In genomic region chr1:40899230-40899870, GRCh38 we compare ENCODE assay signal across 20 cellular contexts. TPM values are rescaled to one million over a fixed set of nuclear protein-coding genes. Genes with fewer than 3 reads are reported as not detected.
DNase-seq lines count a peak whose midpoint lies in the region; ATAC-seq, FAIRE-seq and TF ChIP-seq lines count a peak whose summit lies in the region.
"Had no signal": no experiment of that assay in that cellular context is flagged by ENCODE, and none has a peak within 500 bp of the region (broad histone marks: within the 10 kb centered on the region; RNA-seq: fewer than 3 reads in every experiment).

No MANE protein-coding gene starts in this region.

- H3K27me3 ChIP-seq in liver (ENCODE audit: control insufficient read depth in 4 of 4, insufficient read depth in 4 of 4, low read length in 3 of 4), result no peaks in the 10 kb centered on the region
- H3K27me3 ChIP-seq in HepG2 (ENCODE audit: control insufficient read depth in 1 of 2, insufficient read depth in 2 of 2, low read length in 2 of 2), result peaks cover 1 to 2% of the 10 kb centered on the region in 2 experiments; a peak in 2 of 5 replicates
- H3K27me3 ChIP-seq in hepatocyte, result no peaks in the 10 kb centered on the region
- H3K27me3 ChIP-seq: ascending aorta, right atrium auricular region had no signal

- 80% methylated on average over 2 of the region's 2 CpGs for WGBS in liver
- WGBS in HepG2 (ENCODE audit: low lambda C conversion rate), result 57% methylated on average over 2 of the region's 2 CpGs
- WGBS in hepatocyte (ENCODE audit: low lambda C conversion rate, missing lambda C conversion rate), result 80% methylated on average over 2 of the region's 2 CpGs

- intact Hi-C loops in HepG2 (cut with micrococcal nuclease; ENCODE audit: unreplicated experiment), result loop anchor here (1.0 kb wide), 1 partner anchor 25 kb away; no protein-coding TSS in a partner anchor
- intact Hi-C loops in activated CD4-positive, alpha-beta T cell treated with anti-CD3 and anti-CD28 coated beads, Interleukin-2, amount 10 ng/mL, durations not matched to agents 24 days and 14 days (cut with micrococcal nuclease), result no loop called here

- no peaks in the 10 kb centered on the region for H3K9me2 ChIP-seq in hepatocyte (replicated peaks; ENCODE audit: insufficient read depth)

- H3K9me3 Mint-ChIP-seq in osteocyte (ENCODE audit: unreplicated experiment), result peaks cover 10% of the 10 kb centered on the region
- H3K9me3 Mint-ChIP-seq in activated CD4-positive, alpha-beta T cell treated with anti-CD3 and anti-CD28 coated beads, Interleukin-2, amount 10 ng/mL, durations not matched to agents 24 days and 14 days, result peaks cover 10% of the 10 kb centered on the region

- CTCF ChIA-PET in HepG2 (lab: Yijun Ruan, JAX; ENCODE audit: low intra/inter-chr PET ratio, low total read pairs), result no interaction called here

- H3K4me3 ChIP-seq in liver (ENCODE audit: low read depth in 1 of 3, low read length in 3 of 3), result no peak overlapping the region
- H3K4me3 ChIP-seq in HepG2 (replicated peaks in 1 of 3; ENCODE audit: insufficient read depth in 1 of 3, low read depth in 2 of 3, low read length in 3 of 3), result no peak overlapping the region
- no peak overlapping the region for H3K4me3 ChIP-seq in hepatocyte
- H3K4me3 ChIP-seq: ascending aorta, right atrium auricular region had no signal

- peak overlapping the region; percentile 85 for H3K27ac Mint-ChIP-seq in osteocyte (ENCODE audit: unreplicated experiment)
- no peak overlapping the region for H3K27ac Mint-ChIP-seq in activated CD4-positive, alpha-beta T cell treated with anti-CD3 and anti-CD28 coated beads, Interleukin-2, amount 10 ng/mL, durations not matched to agents 24 days and 14 days
- H3K27ac Mint-ChIP-seq: activated B cell treated with CpG ODN at 0.5 μM for 24 hours; activated CD8-positive, alpha-beta memory T cell treated with anti-CD3 and anti-CD28 coated beads, Interleukin-2, amount 10 ng/mL, durations not matched to agents 7 days and 5 days; CD4-positive, alpha-beta T cell; dendritic cell treated with granulocyte-macrophage colony-stimulating factor and Interleukin-4, amounts not matched to agents 40 ng/mL and 50 ng/mL, for 4 days; T-cell had no signal

- ATAC-seq in HepG2 (no peak), HG03442 (IDR thresholded peaks at IDR 0.05; ENCODE audit: unreplicated experiment) (no peak), HG03045 (IDR thresholded peaks at IDR 0.05; ENCODE audit: unreplicated experiment) (no peak)
- ATAC-seq: activated CD8-positive, alpha-beta memory T cell treated with anti-CD3 and anti-CD28 coated beads, Interleukin-2, amount 10 ng/mL, durations not matched to agents 7 days and 5 days; natural killer cell treated with Interleukin-12 subunit alpha and Interleukin-12 subunit beta and Interleukin-15 and Interleukin-18, amount 100 ng/mL, for 72 hours; T-cell had no signal

- no TSS peak for BruUV-seq in HepG2 (replicated peaks; lab: Mats Ljungman, UMichigan)

- POLR2A ChIA-PET in HepG2 (lab: Yijun Ruan, JAX), result interaction anchor here (0.6 kb wide), 1 partner anchor 859 kb away, joined by 3 read pairs; no protein-coding TSS in a partner anchor

- no peaks in the 10 kb centered on the region for H3K27me3 Mint-ChIP-seq in osteocyte (ENCODE audit: unreplicated experiment)
- H3K27me3 Mint-ChIP-seq in activated CD4-positive, alpha-beta T cell treated with anti-CD3 and anti-CD28 coated beads, Interleukin-2, amount 10 ng/mL, durations not matched to agents 24 days and 14 days, result peaks cover 2% of the 10 kb centered on the region
- H3K27me3 Mint-ChIP-seq: activated CD8-positive, alpha-beta memory T cell treated with anti-CD3 and anti-CD28 coated beads, Interleukin-2, amount 10 ng/mL, durations not matched to agents 7 days and 5 days; CD4-positive, alpha-beta T cell; T-cell had no signal

- no peak for TF ChIP-seq CTCF in liver (IDR thresholded peaks at IDR 0.05; ENCODE audit: low read depth, low read length, missing input control)
- no peak for TF ChIP-seq CTCF in HepG2 (CRISPR knock-in tag; IDR thresholded peaks at IDR 0.05)
- TF ChIP-seq CTCF in hepatocyte (IDR thresholded peaks at IDR 0.05; ENCODE audit: poor library complexity), result no peak
- TF ChIP-seq CTCF in osteocyte (IDR thresholded peaks at IDR 0.05), result no peak

- TF ChIP-seq RAD21 in liver (IDR thresholded peaks at IDR 0.05), result no peak
- no peak for TF ChIP-seq RAD21 in HepG2 (CRISPR knock-in tag; IDR thresholded peaks at IDR 0.05)

- H3K27ac ChIP-seq in liver (ENCODE audit: low read depth in 1 of 2, low read length in 2 of 2) (no peak overlapping the region), HepG2 (ENCODE audit: extremely low read length, insufficient read depth, low read length) (no peak overlapping the region), hepatocyte (peak overlapping the region; percentile 20)
- H3K27ac ChIP-seq: right atrium auricular region had no signal

- H3K36me3 ChIP-seq in liver (ENCODE audit: control insufficient read depth in 4 of 4, insufficient read depth in 3 of 4, low read depth in 1 of 4, low read length in 3 of 4), result no peaks in the 10 kb centered on the region
- no peaks in the 10 kb centered on the region for H3K36me3 ChIP-seq in HepG2 (replicated peaks in 1 of 2; ENCODE audit: control insufficient read depth in 1 of 2, insufficient read depth in 2 of 2, low read length in 2 of 2)
- H3K36me3 ChIP-seq in hepatocyte (replicated peaks; ENCODE audit: insufficient read depth, low read depth), result no peaks in the 10 kb centered on the region
- H3K36me3 ChIP-seq: ascending aorta, right atrium auricular region had no signal

- H3K4me3 Mint-ChIP-seq in osteocyte (ENCODE audit: unreplicated experiment), result no peak overlapping the region
- no peak overlapping the region for H3K4me3 Mint-ChIP-seq in activated CD4-positive, alpha-beta T cell treated with anti-CD3 and anti-CD28 coated beads, Interleukin-2, amount 10 ng/mL, durations not matched to agents 24 days and 14 days
- H3K4me3 Mint-ChIP-seq: activated B cell treated with CpG ODN at 0.5 μM for 24 hours; activated CD8-positive, alpha-beta memory T cell treated with anti-CD3 and anti-CD28 coated beads, Interleukin-2, amount 10 ng/mL, durations not matched to agents 7 days and 5 days; CD4-positive, alpha-beta T cell; dendritic cell treated with granulocyte-macrophage colony-stimulating factor and Interleukin-4, amounts not matched to agents 40 ng/mL and 50 ng/mL, for 4 days; natural killer cell treated with Interleukin-12 subunit alpha and Interleukin-12 subunit beta and Interleukin-15 and Interleukin-18, amount 100 ng/mL, for 72 hours; T-cell had no signal

- no peaks in the 10 kb centered on the region for H3K36me3 Mint-ChIP-seq in osteocyte (ENCODE audit: unreplicated experiment)
- peaks cover 2% of the 10 kb centered on the region for H3K36me3 Mint-ChIP-seq in activated CD4-positive, alpha-beta T cell treated with anti-CD3 and anti-CD28 coated beads, Interleukin-2, amount 10 ng/mL, durations not matched to agents 24 days and 14 days (ENCODE audit: low read depth)
- H3K36me3 Mint-ChIP-seq: T-cell had no signal

- H3K79me2 ChIP-seq in HepG2 (ENCODE audit: insufficient read depth, low read length), result no peaks in the 10 kb centered on the region
- no peaks in the 10 kb centered on the region for H3K79me2 ChIP-seq in hepatocyte

- DNase-seq in HepG2 (ENCODE audit: low spot score) (no peak), hepatocyte (ENCODE audit: low spot score) (no peak), osteocyte (ENCODE audit: extremely low spot score, unreplicated experiment) (no peak), globus pallidus (ENCODE audit: low spot score) (no peak)
- no peak for DNase-seq in activated CD4-positive, alpha-beta T cell treated with anti-CD3 and anti-CD28 coated beads, Interleukin-2, amount 10 ng/mL, durations not matched to agents 24 days and 14 days
- DNase-seq: activated B cell treated with CpG ODN at 0.5 μM for 24 hours; activated CD8-positive, alpha-beta memory T cell treated with anti-CD3 and anti-CD28 coated beads, Interleukin-2, amount 10 ng/mL, durations not matched to agents 7 days and 5 days; activated gamma-delta T cell treated with Interleukin-2 at 50 U/mL for 16 hours; CD4-positive, alpha-beta T cell; NCI-H187; NCI-H69; T-cell had no signal

- H2AFZ ChIP-seq in HepG2 (ENCODE audit: low read length), result no peak overlapping the region
- no peak overlapping the region for H2AFZ ChIP-seq in hepatocyte

- H3K4me2 ChIP-seq in HepG2 (ENCODE audit: low read depth, low read length) (no peak overlapping the region), hepatocyte (no peak overlapping the region)

- no peak for TF ChIP-seq EP300 in HepG2 (IDR thresholded peaks at IDR 0.05; ENCODE audit: low read depth in 2 of 2, low read length in 2 of 2)
- TF ChIP-seq EP300 in HepG2 (CRISPR knock-in tag; IDR thresholded peaks at IDR 0.05; ENCODE audit: borderline replicate concordance), result no peak

- peaks cover 60% of the 10 kb centered on the region for H3K4me1 Mint-ChIP-seq in osteocyte (ENCODE audit: unreplicated experiment)
- H3K4me1 Mint-ChIP-seq in activated CD4-positive, alpha-beta T cell treated with anti-CD3 and anti-CD28 coated beads, Interleukin-2, amount 10 ng/mL, durations not matched to agents 24 days and 14 days, result peaks cover 3% of the 10 kb centered on the region
- H3K4me1 Mint-ChIP-seq: activated B cell treated with CpG ODN at 0.5 μM for 24 hours, T-cell had no signal

- TF ChIP-seq POLR2A in HepG2 (IDR thresholded peaks at IDR 0.05; ENCODE audit: insufficient read depth in 1 of 2, low read depth in 2 of 2, low read length in 2 of 2), result no peak

- H3K4me1 ChIP-seq in liver (ENCODE audit: control insufficient read depth in 4 of 4, insufficient read depth in 4 of 4, low read length in 3 of 4) (peaks cover 2 to 13% (median 10%) of the 10 kb centered on the region in 4 donors), HepG2 (ENCODE audit: insufficient read depth, low read length) (peaks cover 33% of the 10 kb centered on the region), hepatocyte (ENCODE audit: insufficient read depth) (peaks cover 3% of the 10 kb centered on the region)

- H4K20me1 ChIP-seq in HepG2 (ENCODE audit: insufficient read depth, low read length) (no peaks in the 10 kb centered on the region), hepatocyte (ENCODE audit: insufficient read depth, poor library complexity, severe bottlenecking) (no peaks in the 10 kb centered on the region)

- FAIRE-seq in HepG2 (lab: Jason Lieb, UNC), result no peak
- FAIRE-seq: A204.1 had no signal

- H3K9me3 ChIP-seq in liver (ENCODE audit: control insufficient read depth in 4 of 4, low read length in 3 of 4) (peaks cover 0 to 4% (median 3%) of the 10 kb centered on the region in 4 donors), HepG2 (ENCODE audit: low read length) (peaks cover 11% of the 10 kb centered on the region), hepatocyte (ENCODE audit: low read depth) (no peaks in the 10 kb centered on the region)

- in situ Hi-C loops in HepG2 (cut with HindIII; ENCODE audit: extremely low pct_ligation_motif_present, low pct_unique_long_range_greater_than_20kb), result no loop called here

- H3K9ac ChIP-seq in liver (ENCODE audit: low read depth in 1 of 2, low read length in 2 of 2) (no peak overlapping the region), HepG2 (ENCODE audit: insufficient read depth, low read depth, low read length) (no peak overlapping the region)

RNA-seq across cellular contexts. Expression of gene CITED4, which starts 37.2 kb away (rescaled TPM):
- 1 to 10 TPM; 1.4 to 6.2 TPM for total RNA-seq in liver
- polyA plus RNA-seq in liver, result 1 to 10 TPM; 4.2 to 9.9 TPM
- total RNA-seq in HepG2 (2016; rRNA removed; fragmentation: Illumina TruSeq; extraction: Trizol), result 5.8 and 9.9 TPM in 2 replicates
- 8.5 and 9.6 TPM in 2 replicates for total RNA-seq in HepG2 (2016; cell fraction: cytosol; rRNA removed; fragmentation: Illumina TruSeq; extraction: Trizol; ENCODE audit: low read depth)
- 6.5 and 9.1 TPM in 2 replicates for total RNA-seq in HepG2 (2016; cell fraction: insoluble cytoplasmic fraction; rRNA removed; fragmentation: Illumina TruSeq; extraction: Trizol)
- 11.1 and 14.4 TPM in 2 replicates for total RNA-seq in HepG2 (2016; cell fraction: membrane; rRNA removed; fragmentation: Illumina TruSeq; extraction: Trizol)
- 4.1 and 4.2 TPM in 2 replicates for total RNA-seq in HepG2 (2016; cell fraction: nucleus; rRNA removed; fragmentation: Illumina TruSeq; extraction: Trizol)
- polyA plus RNA-seq in HepG2 (2011; rRNA removed), result 1.5 and 2.0 TPM in 2 replicates
- 1.7 and 3.5 TPM in 2 replicates for polyA plus RNA-seq in HepG2 (2011; cell fraction: cytosol; rRNA removed)
- polyA plus RNA-seq in HepG2 (2011; cell fraction: nucleus; rRNA removed), result 3.7 and 3.9 TPM in 2 replicates
- polyA plus RNA-seq in HepG2 (2012), result 5.5 and 6.8 TPM in 2 replicates
- polyA plus RNA-seq in HepG2 (2016; cell fraction: cytosol; fragmentation: Illumina TruSeq; extraction: Trizol; ENCODE audit: low read depth), result 9.0 and 13.1 TPM in 2 replicates
- polyA plus RNA-seq in HepG2 (2016; cell fraction: insoluble cytoplasmic fraction; fragmentation: Illumina TruSeq; extraction: Trizol; ENCODE audit: low read depth), result 11.7 and 13.4 TPM in 2 replicates
- 14.8 and 15.5 TPM in 2 replicates for polyA plus RNA-seq in HepG2 (2016; cell fraction: membrane; fragmentation: Illumina TruSeq; extraction: Trizol; ENCODE audit: low read depth)
- 13.0 and 14.6 TPM in 2 replicates for polyA plus RNA-seq in HepG2 (2016; cell fraction: nucleus; fragmentation: Illumina TruSeq; extraction: Trizol; ENCODE audit: insufficient read depth, low read depth)
- 1.8 and 1.9 TPM in 2 replicates for polyA minus RNA-seq in HepG2 (2011; rRNA and poly(A)+ RNA removed; ENCODE audit: low replicate concordance)
- polyA minus RNA-seq in HepG2 (2011; cell fraction: cytosol; rRNA and poly(A)+ RNA removed), result 3.7 and 5.4 TPM in 2 replicates
- 1.6 and 2.2 TPM in 2 replicates for polyA minus RNA-seq in HepG2 (2011; cell fraction: nucleus; rRNA and poly(A)+ RNA removed)
- 3.9 and 6.8 TPM in 2 replicates for total RNA-seq in hepatocyte
- 29.0 and 30.0 TPM in 2 replicates for polyA plus RNA-seq in hepatocyte
- 23.4 and 26.0 TPM in 2 replicates for total RNA-seq in osteocyte
- 5.5 and 6.0 TPM in 2 replicates for total RNA-seq in activated CD4-positive, alpha-beta T cell treated with anti-CD3 and anti-CD28 coated beads, Interleukin-2, amount 10 ng/mL, durations not matched to agents 24 days and 14 days
